In genomic region chrX:68714856-68715255, GRCh38 we compare ENCODE assay signal across 20 cellular contexts.
A peak's percentile ranks its signal among the peaks of the same experiment; 100 is the strongest.
DNase-seq lines count a peak whose midpoint lies in the region; TF ChIP-seq lines count a peak whose summit lies in the region.
"Had no signal": no experiment of that assay in that cellular context is flagged by ENCODE, and none has a peak within 500 bp of the region (broad histone marks: within the 10 kb centered on the region; RNA-seq: fewer than 3 reads in every experiment).

No MANE protein-coding gene starts in this region.

- peaks cover 5% of the 10 kb centered on the region for H3K79me2 ChIP-seq in osteoblast (ENCODE audit: insufficient read depth, low read length)

- H3K27ac ChIP-seq in left ventricle myocardium inferior (replicated peaks) (no peak overlapping the region), osteoblast (ENCODE audit: low read depth, low read length) (no peak overlapping the region), spleen (no peak overlapping the region)
- H3K27ac ChIP-seq: A549; BLaER1 treated with 17β-estradiol and CSF1 and Interleukin-3, amounts not matched to agents 10 nM and 100 nM; GM23248 had no signal

- peaks cover 6% of the 10 kb centered on the region for H3K36me3 ChIP-seq in left ventricle myocardium inferior
- H3K36me3 ChIP-seq in osteoblast (ENCODE audit: insufficient read depth, low read length), result peaks cover 4% of the 10 kb centered on the region
- peaks cover 0 to 72% (median 2%) of the 10 kb centered on the region in 6 donors for H3K36me3 ChIP-seq in spleen
- H3K36me3 ChIP-seq: BE2C had no signal

- peaks cover 9% of the 10 kb centered on the region for H4K20me1 ChIP-seq in osteoblast (ENCODE audit: insufficient read depth, low read length)

- peaks cover 17% of the 10 kb centered on the region for H3K4me1 ChIP-seq in left ventricle myocardium inferior
- H3K4me1 ChIP-seq in osteoblast (ENCODE audit: insufficient read depth, low read length), result no peaks in the 10 kb centered on the region
- no peaks in the 10 kb centered on the region for H3K4me1 ChIP-seq in spleen
- H3K4me1 ChIP-seq: A549; BE2C; BLaER1 treated with 17β-estradiol and CSF1 and Interleukin-3, amounts not matched to agents 10 nM and 100 nM had no signal

- H2AFZ ChIP-seq in osteoblast (ENCODE audit: low read length), result no peak overlapping the region
- H2AFZ ChIP-seq: GM23248 had no signal

- 61 to 94% (median 89%) methylated on average over 2 to 3 of the region's 3 CpGs for WGBS in spleen, 5 donors

- intact Hi-C loops in cardiac septum (cut with DNase I), result loop anchor here (5.0 to 10.0 kb wide), 2 partner anchors 120 to 203 kb away; no protein-coding TSS in a partner anchor
- intact Hi-C loops in left ventricle myocardium inferior (cut with micrococcal nuclease), result loop anchor here (5.0 kb wide), 1 partner anchor 203 kb away; no protein-coding TSS in a partner anchor
- intact Hi-C loops in spleen (cut with DNase I; ENCODE audit: low total_unique reads), result no loop called here

- TF ChIP-seq CTCF in left ventricle myocardium inferior (IDR thresholded peaks at IDR 0.05; ENCODE audit: borderline replicate concordance), result no peak
- no peak for TF ChIP-seq CTCF in osteoblast (IDR thresholded peaks at IDR 0.05; ENCODE audit: extremely low read depth, low read depth, low read length)
- no peak for TF ChIP-seq CTCF in spleen (IDR thresholded peaks at IDR 0.05 in 8 of 11, conservative IDR thresholded peaks at IDR 0.05 in 3 of 11)

- H3K27me3 ChIP-seq in left ventricle myocardium inferior (ENCODE audit: low read depth), result no peaks in the 10 kb centered on the region
- peaks cover 5% of the 10 kb centered on the region for H3K27me3 ChIP-seq in osteoblast (ENCODE audit: insufficient read depth, low read length)
- no peaks in the 10 kb centered on the region for H3K27me3 ChIP-seq in spleen (replicated peaks in 1 of 7)
- H3K27me3 ChIP-seq: BE2C had no signal

- H3K4me3 ChIP-seq in left ventricle myocardium inferior, result no peak overlapping the region
- H3K4me3 ChIP-seq in osteoblast (ENCODE audit: insufficient read depth, low read length), result no peak overlapping the region
- H3K4me3 ChIP-seq in spleen, result no peak overlapping the region
- H3K4me3 ChIP-seq: A549; BLaER1 treated with 17β-estradiol and CSF1 and Interleukin-3, amounts not matched to agents 10 nM and 100 nM; GM23248 had no signal

- DNase-seq in cardiac septum (ENCODE audit: low spot score) (peak; percentile 70), left ventricle myocardium inferior (no peak), osteoblast (ENCODE audit: insufficient read length, low spot score, missing footprints) (peak; percentile 65), spleen (peak; percentile 41), NAMALWA (ENCODE audit: low spot score) (no peak), D341Med (ENCODE audit: low spot score) (no peak)
- DNase-seq: 8988T; ACHN; AML-193; BE2C; Calu3; CD4-positive, alpha-beta T cell; COR-L47; DMS153; DND-41; GM23248; H7; HCEC 1CT had no signal

- TF ChIP-seq POLR2A in spleen (IDR thresholded peaks at IDR 0.05), result no peak

- no peaks in the 10 kb centered on the region for H3K9me3 ChIP-seq in left ventricle myocardium inferior (replicated peaks)
- H3K9me3 ChIP-seq in osteoblast (ENCODE audit: low read depth, low read length), result no peaks in the 10 kb centered on the region
- H3K9me3 ChIP-seq in spleen, result no peaks in the 10 kb centered on the region
- H3K9me3 ChIP-seq: A549; BE2C; BLaER1 treated with 17β-estradiol and CSF1 and Interleukin-3, amounts not matched to agents 10 nM and 100 nM had no signal

- no peak overlapping the region for H3K4me2 ChIP-seq in osteoblast (ENCODE audit: insufficient read depth, low read length)
- H3K4me2 ChIP-seq: A549; BLaER1 treated with 17β-estradiol and CSF1 and Interleukin-3, amounts not matched to agents 10 nM and 100 nM had no signal

Comparison
In these comparisons a context has a peak if more than half of its experiments do, and no peak if none do; other contexts are left out.
1. DNase-seq: peak in cardiac septum (single experiment), osteoblast (single experiment) and spleen (single experiment); none in left ventricle myocardium inferior (single experiment), NAMALWA (single experiment) and D341Med (single experiment).